In the genomic region with DNA sequence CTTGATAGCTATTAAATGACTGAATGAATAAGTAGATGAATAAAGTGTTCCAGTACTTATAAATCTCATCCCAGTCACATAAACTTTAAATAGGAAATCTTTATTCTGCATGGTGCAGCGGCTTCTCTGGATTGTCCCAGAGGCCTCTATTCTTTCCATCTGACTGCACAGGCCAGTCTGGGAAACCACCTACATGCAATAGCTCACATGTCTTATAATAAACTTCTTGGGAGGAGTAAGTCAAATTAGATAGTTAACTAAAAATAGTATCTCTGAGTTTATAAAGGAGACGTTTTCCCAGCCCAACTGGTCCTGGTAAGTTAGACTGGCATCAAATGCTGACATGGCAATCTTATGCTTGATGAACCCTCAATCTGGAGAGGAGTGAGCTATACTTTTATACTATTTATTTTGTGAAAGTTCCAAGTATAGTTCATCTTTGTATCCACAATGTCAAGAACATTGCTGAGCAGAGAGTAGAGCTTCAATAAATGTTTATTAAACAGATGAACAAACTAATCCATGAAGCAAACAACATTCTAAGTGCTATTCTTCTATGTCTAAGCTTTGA, we compare ENCODE assay signal across 1 cellular context.
TF ChIP-seq lines count a peak whose summit lies in the region.

No MANE protein-coding gene starts in this region.

TF ChIP-seq in WTC11, 78 proteins besides CTCF, POLR2A, EP300 and RAD21 (continued from another document):
- TF ChIP-seq CREB1 (CRISPR knock-in tag; IDR thresholded peaks at IDR 0.05) (no peak), SP1 (CRISPR knock-in tag; conservative IDR thresholded peaks at IDR 0.05) (no peak), ELF4 (CRISPR knock-in tag; IDR thresholded peaks at IDR 0.05; ENCODE audit: low read depth) (no peak), ZNF121 (CRISPR knock-in tag; IDR thresholded peaks at IDR 0.05) (no peak), FOXK1 (CRISPR knock-in tag; IDR thresholded peaks at IDR 0.05) (no peak), MXD4 (CRISPR knock-in tag; IDR thresholded peaks at IDR 0.05; ENCODE audit: borderline replicate concordance) (no peak)
